8 cellular contexts compared by ENCODE assay signal in genomic region chr12:128695697-128696096, GRCh38.
"Had no signal": no experiment of that assay in that cellular context is flagged by ENCODE, and none has a peak within 500 bp of the region (broad histone marks: within the 10 kb centered on the region; RNA-seq: fewer than 3 reads in every experiment).

No MANE protein-coding gene starts in this region.

- FAIRE-seq: G401.6, GM12878, GM12891, GM12892, GM18507, GM19239 had no signal

- H3K4me3 ChIP-seq: GM12878 had no signal

- DNase-seq: GDM1, GF-D8 had no signal
